In the genomic region with DNA sequence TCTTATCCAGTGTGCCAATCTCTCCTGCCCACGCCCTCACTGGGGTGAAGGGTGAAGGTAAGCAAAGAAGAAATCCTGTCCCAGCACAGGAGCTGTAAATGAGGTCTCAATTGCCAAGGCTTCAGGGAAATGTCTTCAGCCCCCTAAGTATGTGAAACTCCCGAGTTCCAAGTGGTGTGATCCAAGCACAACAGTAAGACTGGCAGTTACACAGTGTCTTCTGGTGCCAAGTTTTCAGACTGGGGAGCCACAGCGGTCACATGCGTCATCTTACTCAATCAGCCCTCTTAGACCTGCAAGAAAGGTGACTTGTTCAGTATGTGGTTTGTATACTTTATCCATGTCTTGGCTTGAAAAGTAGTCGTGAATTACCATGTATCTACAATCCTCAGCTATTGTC, we compare ENCODE assay signal across 18 cellular contexts. TPM values are rescaled to one million over a fixed set of nuclear protein-coding genes. Genes with fewer than 3 reads are reported as not detected.
A peak's percentile ranks its signal among the peaks of the same experiment; 100 is the strongest.
DNase-seq lines count a peak whose midpoint lies in the region; ATAC-seq, FAIRE-seq and TF ChIP-seq lines count a peak whose summit lies in the region.
"Had no signal": no experiment of that assay in that cellular context is flagged by ENCODE, and none has a peak within 500 bp of the region (broad histone marks: within the 10 kb centered on the region; RNA-seq: fewer than 3 reads in every experiment).

No MANE protein-coding gene starts in this region.

- no peaks in the 10 kb centered on the region for H3F3A ChIP-seq in neural progenitor cell (ENCODE audit: low read depth)

- intact Hi-C loops in left lung (cut with DNase I): no loop called here

- H3K23ac ChIP-seq in H1 (ENCODE audit: insufficient read length): no peak overlapping the region

- TF ChIP-seq CTCF in H1 (IDR thresholded peaks at IDR 0.05; ENCODE audit: control extremely low read depth in 1 of 3, insufficient read depth in 1 of 3, low read depth in 1 of 3, low read length in 3 of 3): no peak
- no peak for TF ChIP-seq CTCF in left lung (IDR thresholded peaks at IDR 0.05)
- TF ChIP-seq CTCF in neural progenitor cell (IDR thresholded peaks at IDR 0.05): no peak

- no peaks in the 10 kb centered on the region for H3K36me3 Mint-ChIP-seq in neural progenitor cell

- H2BK120ac ChIP-seq in H1 (replicated peaks; ENCODE audit: low read depth, low read length): no peak overlapping the region

- H2AFZ ChIP-seq in H1 (ENCODE audit: low read length) (peak overlapping the region; percentile 29; the same call in 1 of the 2 replicates), neural progenitor cell (replicated peaks) (no peak overlapping the region)

- no peak overlapping the region for H4K5ac ChIP-seq in H1 (ENCODE audit: insufficient read length, low read depth, low read length)

- DNase-seq in HT1080 (ENCODE audit: low read depth) (peak; percentile 15), H1 (ENCODE audit: low read depth in 1 of 2, low spot score in 2 of 2) (no peak), left lung (peak in 1 of 2 donors; percentile 38), ureter (ENCODE audit: low spot score) (peak; percentile 45), neural progenitor cell (ENCODE audit: low spot score) (no peak), NCI-H774 (lab: John Stamatoyannopoulos, UW) (no peak)
- no peak for DNase-seq in activated naive CD4-positive, alpha-beta T cell (lab: John Stamatoyannopoulos, UW)
- DNase-seq: AML-193; Caco-2; CD8-positive, alpha-beta memory T cell; DND-41; GDM1; HCEC 1CT; HFFc6; IMR-90 had no signal

- no peak overlapping the region for H3K4me2 ChIP-seq in H1 (ENCODE audit: insufficient read depth in 1 of 2, low read depth in 2 of 2, low read length in 2 of 2)
- H3K4me2 ChIP-seq in neural progenitor cell: no peak overlapping the region
- H3K4me2 ChIP-seq: BLaER1 had no signal

- no peaks in the 10 kb centered on the region for H3K23me2 ChIP-seq in H1 (ENCODE audit: low read depth, low read length)

- no peak overlapping the region for H3K4ac ChIP-seq in H1 (replicated peaks; ENCODE audit: insufficient read length, low read depth, low read length)

- H3K27ac Mint-ChIP-seq in neural progenitor cell: no peak overlapping the region
- H3K27ac Mint-ChIP-seq: CD8-positive, alpha-beta memory T cell; HFFc6 had no signal

- H4K20me1 ChIP-seq in H1 (replicated peaks in 1 of 2; ENCODE audit: control insufficient read depth in 1 of 2, insufficient read depth in 2 of 2, low read length in 2 of 2) (no peaks in the 10 kb centered on the region), neural progenitor cell (ENCODE audit: low read depth) (no peaks in the 10 kb centered on the region)
- H4K20me1 ChIP-seq: BLaER1 had no signal

- no peak overlapping the region for H4K91ac ChIP-seq in H1 (replicated peaks; ENCODE audit: insufficient read length, low read length)

- no peak overlapping the region for H3K27ac ChIP-seq in H1 (ENCODE audit: low read depth, low read length)
- no peak overlapping the region for H3K27ac ChIP-seq in left lung
- no peak overlapping the region for H3K27ac ChIP-seq in neural progenitor cell
- H3K27ac ChIP-seq: 22Rv1, BLaER1 had no signal

- peaks cover 5% of the 10 kb centered on the region for H3K27me3 Mint-ChIP-seq in neural progenitor cell (ENCODE audit: insufficient read depth, low read depth)

- no peaks in the 10 kb centered on the region for H3K4me1 Mint-ChIP-seq in neural progenitor cell
- H3K4me1 Mint-ChIP-seq: CD8-positive, alpha-beta memory T cell had no signal

- no peak for TF ChIP-seq RAD21 in H1 (IDR thresholded peaks at IDR 0.05 in 1 of 2, conservative IDR thresholded peaks at IDR 0.05 in 1 of 2; ENCODE audit: low read depth in 2 of 2, low read length in 2 of 2)

- FAIRE-seq in H1 (lab: Jason Lieb, UNC): no peak
- FAIRE-seq: GM12892 had no signal

- H3K56ac ChIP-seq in H1 (replicated peaks; ENCODE audit: insufficient read length, low read depth, low read length): no peak overlapping the region

- ATAC-seq in left lung: peak; percentile 89

- no peak overlapping the region for H3K18ac ChIP-seq in H1 (ENCODE audit: extremely low read depth, low read length)

- H3K14ac ChIP-seq in H1 (ENCODE audit: insufficient read length): no peak overlapping the region

- H4K8ac ChIP-seq in H1 (ENCODE audit: extremely low read depth, insufficient read depth, low read length): no peak overlapping the region

- no peak overlapping the region for H2AK5ac ChIP-seq in H1 (ENCODE audit: low read depth, low read length)

- H3K4me3 ChIP-seq in H1 (ENCODE audit: extremely low read depth in 1 of 4, insufficient read depth in 2 of 4, low read depth in 3 of 4, low read length in 4 of 4) (no peak overlapping the region), left lung (no peak overlapping the region), neural progenitor cell (no peak overlapping the region)
- H3K4me3 ChIP-seq: BLaER1 had no signal

- no peak for TF ChIP-seq EP300 in H1 (IDR thresholded peaks at IDR 0.05; ENCODE audit: borderline replicate concordance in 1 of 2, low read depth in 2 of 2, low read length in 2 of 2)

- no peak overlapping the region for H2BK5ac ChIP-seq in H1 (ENCODE audit: low read depth, low read length)

- no peak overlapping the region for H2BK12ac ChIP-seq in H1 (ENCODE audit: low read depth, low read length)

- H3K4me3 Mint-ChIP-seq in neural progenitor cell: no peak overlapping the region
- H3K4me3 Mint-ChIP-seq: CD8-positive, alpha-beta memory T cell; HFFc6 had no signal

- H3K4me1 ChIP-seq in H1 (replicated peaks in 1 of 4; ENCODE audit: control insufficient read depth in 3 of 4, insufficient read depth in 4 of 4, low read length in 3 of 4) (peaks cover 0 to 7% (median 0%) of the 10 kb centered on the region in 4 experiments; a peak in 1 of 7 replicates), left lung (no peaks in the 10 kb centered on the region), neural progenitor cell (peaks cover 5% of the 10 kb centered on the region)
- H3K4me1 ChIP-seq: BLaER1, Caco-2 had no signal

- H3K9ac ChIP-seq in H1 (replicated peaks in 1 of 4; ENCODE audit: extremely low read depth in 1 of 4, low read depth in 3 of 4, low read length in 3 of 4) (no peak overlapping the region), neural progenitor cell (no peak overlapping the region)
- H3K9ac ChIP-seq: BLaER1 had no signal

- H3K79me2 ChIP-seq in H1 (ENCODE audit: control insufficient read depth in 1 of 2, insufficient read depth in 2 of 2, low read length in 2 of 2) (no peaks in the 10 kb centered on the region), neural progenitor cell (ENCODE audit: low read depth) (no peaks in the 10 kb centered on the region)

- H3K9me3 Mint-ChIP-seq in neural progenitor cell: peaks cover 11% of the 10 kb centered on the region

- H3K9me3 ChIP-seq in H1 (ENCODE audit: insufficient read depth in 2 of 2, low read depth in 1 of 2, low read length in 1 of 2) (no peaks in the 10 kb centered on the region), left lung (peaks cover 0 to 16% of the 10 kb centered on the region in 2 donors), neural progenitor cell (ENCODE audit: low read depth) (no peaks in the 10 kb centered on the region)

- WGBS in H1 (ENCODE audit: extremely low coverage in 1 of 2, insufficient coverage in 1 of 2, insufficient read length in 1 of 2, insufficient replicate concordance in 2 of 2, low coverage in 1 of 2, low lambda C conversion rate in 2 of 2, missing lambda C conversion rate in 1 of 2), 2 experiments: 84% methylated on average over 5 of the region's 5 CpGs; no CpG with 5 or more reads in 1 of the 2 experiments

- H2BK20ac ChIP-seq in H1 (ENCODE audit: low read length): no peak overlapping the region

- POLR2A ChIA-PET in H1 (lab: Charles Lee; ENCODE audit: partially characterized antibody): no interaction called here

- H3K79me1 ChIP-seq in H1 (ENCODE audit: low read depth, low read length): no peaks in the 10 kb centered on the region

- CTCF ChIA-PET in H1 (lab: Charles Lee; ENCODE audit: partially characterized antibody): interaction anchor here (0.6 to 1.5 kb wide), 3 partner anchors 11 to 90 kb away, joined by 3 to 4 read pairs (median 3); no protein-coding TSS in a partner anchor

- H3K27me3 ChIP-seq in H1 (replicated peaks in 1 of 4; ENCODE audit: control insufficient read depth in 3 of 4, extremely low read depth in 1 of 4, insufficient read depth in 3 of 4, low read length in 3 of 4) (no peaks in the 10 kb centered on the region), left lung (no peaks in the 10 kb centered on the region), neural progenitor cell (no peaks in the 10 kb centered on the region)
- H3K27me3 ChIP-seq: BLaER1 had no signal

- no peak overlapping the region for H2BK15ac ChIP-seq in H1 (ENCODE audit: low read length)

- no peak for TF ChIP-seq POLR2A in H1 (IDR thresholded peaks at IDR 0.05; ENCODE audit: control extremely low read depth in 1 of 2, low read depth in 2 of 2, low read length in 2 of 2)

- H3K36me3 ChIP-seq in H1 (ENCODE audit: control insufficient read depth in 2 of 4, insufficient read depth in 4 of 4, low read length in 3 of 4) (no peaks in the 10 kb centered on the region), left lung (no peaks in the 10 kb centered on the region), neural progenitor cell (no peaks in the 10 kb centered on the region)
- H3K36me3 ChIP-seq: BLaER1 had no signal

TF ChIP-seq in H1, 55 proteins besides CTCF, POLR2A, EP300 and RAD21 (continues in another document):
- TF ChIP-seq SIRT6 (IDR thresholded peaks at IDR 0.05; ENCODE audit: low read length): no peak
- no peak for TF ChIP-seq POU5F1 (IDR thresholded peaks at IDR 0.05; ENCODE audit: low read depth, low read length)
- TF ChIP-seq SRF (IDR thresholded peaks at IDR 0.05; ENCODE audit: low read depth, low read length): no peak
- no peak for TF ChIP-seq SIX5 (IDR thresholded peaks at IDR 0.05; ENCODE audit: low read depth, low read length)
- TF ChIP-seq BRCA1 (IDR thresholded peaks at IDR 0.05; ENCODE audit: low read depth, low read length): no peak
- no peak for TF ChIP-seq RFX5 (IDR thresholded peaks at IDR 0.05; ENCODE audit: borderline replicate concordance, low read depth, low read length)
- TF ChIP-seq SP2 (IDR thresholded peaks at IDR 0.05; ENCODE audit: low read length): no peak

RNA-seq across cellular contexts. Expression of a gene that starts 55.0 kb away (rescaled TPM):
- total RNA-seq in HT1080 (2014; rRNA removed; shearing (Covaris generic)): 15.4 and 25.8 TPM in 2 replicates
- 36.5 and 43.2 TPM in 2 replicates for polyA plus RNA-seq in HT1080 (2015; cell fraction: cytosol; rRNA removed)
- 32.4 and 33.7 TPM in 2 replicates for polyA plus RNA-seq in HT1080 (2015; cell fraction: nucleus; rRNA removed)
- 22.5 and 25.4 TPM in 2 replicates for total RNA-seq in H1 (2021; fragmentation: NEBNext Ultra II Directional; extraction: Animal tissue kit (Norgen Biotek cat#: 25700))
- polyA plus RNA-seq in H1 (2011; rRNA removed): 15.3 and 21.0 TPM in 2 replicates
- 9.4 TPM for polyA plus RNA-seq in H1 (2011; cell fraction: cytosol; rRNA removed)
- 14.3 TPM for polyA plus RNA-seq in H1 (2011; cell fraction: nucleus; rRNA removed)
- 13.7 to 15.0 TPM (median 14.4 TPM) in 4 replicates for polyA plus RNA-seq in H1 (2012, experiment 1 of 2)
- 7.6 TPM for polyA plus RNA-seq in H1 (2012, experiment 2 of 2)
- polyA plus RNA-seq in H1 (2013, experiment 1 of 2): 11.7 TPM
- polyA plus RNA-seq in H1 (2013, experiment 2 of 2): 11.4 TPM
- 9.2 and 13.0 TPM in 2 replicates for polyA minus RNA-seq in H1 (2011; rRNA and poly(A)+ RNA removed)
- polyA minus RNA-seq in H1 (2011; cell fraction: cytosol; rRNA and poly(A)+ RNA removed): 15.4 TPM
- polyA minus RNA-seq in H1 (2011; cell fraction: nucleus; rRNA and poly(A)+ RNA removed): 7.6 TPM
- total RNA-seq in left lung: 10 to 100 TPM; 34.5 to 47.1 TPM
- total RNA-seq in ureter: 55.4 TPM
- total RNA-seq in neural progenitor cell (ENCODE audit: low replicate concordance): 11.6 and 13.5 TPM in 2 replicates

Comparison
In these comparisons a context has a peak if more than half of its experiments do, and no peak if none do; other contexts are left out.
1. DNase-seq: peak in HT1080 (single experiment) and ureter (single experiment); none in H1 (0 of 2), neural progenitor cell (single experiment), activated naive CD4-positive, alpha-beta T cell (0 of 4) and NCI-H774 (single experiment).